In the genomic region with DNA sequence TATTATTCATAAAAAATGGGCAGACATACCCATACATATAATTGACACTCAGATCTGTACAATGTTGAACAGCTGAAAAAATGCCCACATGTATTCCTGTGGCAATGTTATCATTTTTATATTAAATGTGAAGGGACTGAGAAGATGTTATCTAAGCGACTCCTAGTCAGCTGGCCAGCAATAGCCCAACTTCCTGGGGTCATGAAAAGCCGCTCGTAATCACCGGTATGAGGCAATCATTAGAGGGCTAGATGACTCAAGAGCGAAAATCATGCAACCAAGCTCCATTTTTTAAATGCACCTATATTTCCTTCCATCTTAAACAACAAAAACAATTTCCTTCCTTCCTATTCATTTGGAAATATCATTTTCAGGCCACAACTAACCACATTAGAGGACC, we compare ENCODE assay signal across 1 cellular context.
A peak's percentile ranks its signal among the peaks of the same experiment; 100 is the strongest.
TF ChIP-seq lines count a peak whose summit lies in the region.

No MANE protein-coding gene starts in this region.

TF ChIP-seq in IMR-90, 13 proteins besides CTCF, POLR2A, EP300 and RAD21:
- TF ChIP-seq CEBPB (IDR thresholded peaks at IDR 0.05; ENCODE audit: low read depth, low read length) (peak; percentile 79), RFX5 (IDR thresholded peaks at IDR 0.05; ENCODE audit: low read depth, low read length) (no peak)
